8 cellular contexts compared by ENCODE assay signal in the genomic region with DNA sequence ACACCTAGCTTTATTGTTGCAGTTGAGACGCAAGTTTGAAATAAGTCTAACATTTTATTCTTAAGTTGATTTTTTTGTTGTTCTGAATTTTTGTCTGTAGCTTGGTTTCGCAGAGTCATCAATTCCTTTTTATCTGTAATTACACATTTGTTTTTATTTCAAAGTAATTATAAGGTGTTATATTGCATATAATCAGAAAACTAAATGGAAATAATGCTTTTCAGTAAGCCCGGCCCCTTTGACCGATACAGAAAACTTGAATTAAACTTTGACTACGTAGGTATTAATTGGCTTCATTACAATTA. TPM values are rescaled to one million over a fixed set of nuclear protein-coding genes. Genes with fewer than 3 reads are reported as not detected.
A peak's percentile ranks its signal among the peaks of the same experiment; 100 is the strongest.
DNase-seq lines count a peak whose midpoint lies in the region; ATAC-seq and TF ChIP-seq lines count a peak whose summit lies in the region.

No MANE protein-coding gene starts in this region.

- DNase-seq in GM06990 (ENCODE audit: extremely low read depth, insufficient read length): no peak
- DNase-seq in SJCRH30: no peak
- DNase-seq in fibroblast of lung (ENCODE audit: low read depth in 2 of 2): no peak

- no peaks in the 10 kb centered on the region; the same call in 1 of the 2 replicates for H3K36me3 ChIP-seq in GM06990 (ENCODE audit: control insufficient read depth, insufficient read depth, low read length)
- H3K36me3 ChIP-seq in SJCRH30: no peaks in the 10 kb centered on the region
- H3K36me3 ChIP-seq in fibroblast of lung (ENCODE audit: control insufficient read depth, insufficient read depth, low read length): no peaks in the 10 kb centered on the region
- H3K36me3 ChIP-seq in rectal smooth muscle tissue (ENCODE audit: control insufficient read depth, insufficient read depth, low read length): no peaks in the 10 kb centered on the region

- H3K27me3 ChIP-seq in GM06990 (replicated peaks; ENCODE audit: control insufficient read depth, insufficient read depth, low read length) (no peaks in the 10 kb centered on the region), SJCRH30 (no peaks in the 10 kb centered on the region), fibroblast of lung (ENCODE audit: control insufficient read depth, insufficient read depth, low read length) (no peaks in the 10 kb centered on the region), rectal smooth muscle tissue (ENCODE audit: control insufficient read depth, insufficient read depth, low read length) (no peaks in the 10 kb centered on the region)

- peak overlapping the region; percentile 96 for H3K4me2 ChIP-seq in fibroblast of lung (ENCODE audit: extremely low read depth, insufficient read depth, low read length)

- H3K9ac ChIP-seq in fibroblast of lung (ENCODE audit: insufficient read depth, low read length): no peak overlapping the region
- H3K9ac ChIP-seq in rectal smooth muscle tissue (ENCODE audit: low read length): no peak overlapping the region

- H4K20me1 ChIP-seq in fibroblast of lung (ENCODE audit: control insufficient read depth, extremely low read depth, insufficient read depth, low read length): no peaks in the 10 kb centered on the region

- no peak overlapping the region; the same call in 1 of the 2 replicates for H3K27ac ChIP-seq in SJCRH30
- peak overlapping the region; percentile 47 for H3K27ac ChIP-seq in fibroblast of lung (ENCODE audit: insufficient read depth, low read length)
- peak overlapping the region; percentile 61 for H3K27ac ChIP-seq in rectal smooth muscle tissue (ENCODE audit: low read depth, low read length)

- peak overlapping the region; percentile 75 for H3K4me3 ChIP-seq in GM06990 (replicated peaks; ENCODE audit: low read depth, low read length)
- H3K4me3 ChIP-seq in SJCRH30: peak overlapping the region; percentile 95
- peak overlapping the region; percentile 78 to 95 (median 94) for H3K4me3 ChIP-seq in fibroblast of lung (replicated peaks in 1 of 4; ENCODE audit: control extremely low read depth in 1 of 4, insufficient read depth in 1 of 4, low read depth in 3 of 4, low read length in 4 of 4)
- H3K4me3 ChIP-seq in rectal smooth muscle tissue (ENCODE audit: low read length): peak overlapping the region; percentile 85

- ATAC-seq in GM19324 (IDR thresholded peaks at IDR 0.05; ENCODE audit: low FRiP score, unreplicated experiment) (no peak), HG03097 (IDR thresholded peaks at IDR 0.05; ENCODE audit: low FRiP score, unreplicated experiment) (no peak), HG03095 (IDR thresholded peaks at IDR 0.05; ENCODE audit: unreplicated experiment) (no peak), GM21423 (IDR thresholded peaks at IDR 0.05; ENCODE audit: unreplicated experiment) (no peak)

- H3K9me3 ChIP-seq in SJCRH30 (replicated peaks) (no peaks in the 10 kb centered on the region), fibroblast of lung (ENCODE audit: control insufficient read depth, insufficient read depth, low read depth, low read length) (no peaks in the 10 kb centered on the region)

- H3K79me2 ChIP-seq in fibroblast of lung (ENCODE audit: control insufficient read depth, insufficient read depth, low read length): peaks cover 58% of the 10 kb centered on the region

- H3K4me1 ChIP-seq in SJCRH30 (no peaks in the 10 kb centered on the region), fibroblast of lung (ENCODE audit: control insufficient read depth, extremely low read depth, insufficient read depth, low read length) (no peaks in the 10 kb centered on the region), rectal smooth muscle tissue (ENCODE audit: control insufficient read depth, insufficient read depth, low read length) (peaks cover 6% of the 10 kb centered on the region)

- TF ChIP-seq CTCF in GM06990 (IDR thresholded peaks at IDR 0.05; ENCODE audit: insufficient read depth, low read length, poor library complexity, severe bottlenecking) (no peak), fibroblast of lung (conservative IDR thresholded peaks at IDR 0.05 in 1 of 2, IDR thresholded peaks at IDR 0.05 in 1 of 2; ENCODE audit: low read depth in 1 of 2, low read length in 2 of 2) (no peak)

- H2AFZ ChIP-seq in fibroblast of lung (ENCODE audit: low read length): no peak overlapping the region

RNA-seq across cellular contexts. Expression of a gene that starts 2.1 kb away (rescaled TPM):
- total RNA-seq in SJCRH30 (2014; rRNA removed; shearing (Covaris generic)): 18.3 and 21.5 TPM in 2 replicates
- total RNA-seq in fibroblast of lung: 13.6 and 28.4 TPM in 2 replicates
- 13.4 and 13.8 TPM in 2 replicates for polyA plus RNA-seq in fibroblast of lung
- polyA plus RNA-seq in fibroblast of lung (2012): 7.6 and 8.0 TPM in 2 replicates
- 7.5 and 32.5 TPM in 2 replicates for polyA minus RNA-seq in fibroblast of lung (ENCODE audit: low replicate concordance)

RNA-seq across cellular contexts. Expression of a gene that starts 31.3 kb away (rescaled TPM):
- not detected in 2 replicates for total RNA-seq in SJCRH30 (2014; rRNA removed; shearing (Covaris generic))
- total RNA-seq in fibroblast of lung: not detected in 2 replicates
- not detected in 2 replicates for polyA plus RNA-seq in fibroblast of lung
- polyA plus RNA-seq in fibroblast of lung (2012): not detected in 2 replicates
- not detected in 2 replicates for polyA minus RNA-seq in fibroblast of lung (ENCODE audit: low replicate concordance)
